ENCODE assay signal across 8 cellular contexts in the genomic region with DNA sequence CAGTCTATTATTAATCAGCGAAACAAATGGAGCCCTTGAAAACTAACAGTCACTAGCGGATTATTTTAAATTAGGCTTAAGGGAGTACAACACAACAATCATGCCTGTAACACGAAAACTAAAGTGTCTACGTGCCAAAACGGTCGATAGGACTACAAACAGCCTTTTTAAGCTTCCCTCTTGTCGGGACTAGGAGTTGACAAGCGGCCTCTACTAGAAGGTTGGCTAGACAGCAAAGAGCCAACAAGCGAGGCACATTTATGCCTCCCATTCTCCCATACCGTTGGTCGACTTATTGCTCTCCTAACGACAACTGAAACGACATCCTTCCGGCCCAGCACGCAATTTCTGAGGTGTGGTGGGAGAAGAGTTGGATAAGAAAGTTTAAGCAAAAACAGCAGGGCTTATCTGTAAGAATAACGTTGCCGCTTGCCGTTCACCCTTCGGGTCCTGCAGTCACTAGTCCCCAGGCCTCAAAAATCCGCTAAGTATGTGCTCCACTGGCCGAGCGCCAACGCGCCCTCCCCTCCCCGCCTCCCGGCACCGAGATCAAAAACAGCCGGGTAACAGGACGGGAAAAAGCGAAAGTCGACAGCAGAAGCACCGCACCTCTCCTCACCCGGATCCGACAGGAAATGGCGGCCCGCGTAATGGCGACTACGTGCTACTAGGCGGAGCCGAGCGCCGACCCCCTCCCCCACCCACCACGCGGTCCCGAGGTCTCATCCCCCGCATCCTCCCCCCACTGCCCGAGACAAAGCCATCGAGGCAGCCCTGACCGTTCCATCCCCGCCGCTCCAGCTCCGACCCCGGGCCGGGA. TPM values are rescaled to one million over a fixed set of nuclear protein-coding genes. Genes with fewer than 3 reads are reported as not detected.
A peak's percentile ranks its signal among the peaks of the same experiment; 100 is the strongest.
DNase-seq lines count a peak whose midpoint lies in the region; ATAC-seq and TF ChIP-seq lines count a peak whose summit lies in the region.

No MANE protein-coding gene starts in this region.

- ATAC-seq in GM19324 (IDR thresholded peaks at IDR 0.05; ENCODE audit: low FRiP score, unreplicated experiment) (peak; percentile 17), RWPE2 (ENCODE audit: low read depth) (peak; percentile 58)

- H3K4me1 Mint-ChIP-seq in IgD-negative memory B cell (peaks cover 36 to 52% (median 37%) of the 10 kb centered on the region in 3 donors), nephron progenitor cell (peaks cover 60% of the 10 kb centered on the region)

- H3K27ac ChIP-seq in RWPE2 (ENCODE audit: poor library complexity, severe bottlenecking): peak overlapping the region; percentile 89

- H3K27me3 ChIP-seq in RWPE2 (ENCODE audit: insufficient read depth, poor library complexity, severe bottlenecking): no peaks in the 10 kb centered on the region

- no peak for TF ChIP-seq CTCF in AG10803 (conservative IDR thresholded peaks at IDR 0.05; ENCODE audit: low read length)
- no peak for TF ChIP-seq CTCF in RWPE2 (IDR thresholded peaks at IDR 0.05; ENCODE audit: poor library complexity, severe bottlenecking)
- no peak for TF ChIP-seq CTCF in nephron progenitor cell (IDR thresholded peaks at IDR 0.05)

- H3K9me3 Mint-ChIP-seq in IgD-negative memory B cell (no peaks in the 10 kb centered on the region), nephron progenitor cell (no peaks in the 10 kb centered on the region)

- peak overlapping the region; percentile 98 to 100 (median 100) for H3K4me3 Mint-ChIP-seq in IgD-negative memory B cell
- peak overlapping the region; percentile 98 for H3K4me3 Mint-ChIP-seq in nephron progenitor cell

- peaks cover 56% of the 10 kb centered on the region for H3K36me3 ChIP-seq in RWPE2 (ENCODE audit: low read depth)

- H3K4me1 ChIP-seq in RWPE2 (ENCODE audit: insufficient read depth, poor library complexity, severe bottlenecking): peaks cover 30% of the 10 kb centered on the region

- H3K4me3 ChIP-seq in AG10803 (ENCODE audit: low read length) (peak overlapping the region; percentile 96), RWPE2 (ENCODE audit: severe bottlenecking) (peak overlapping the region; percentile 95)

- peak overlapping the region; percentile 98 to 100 (median 99) for H3K27ac Mint-ChIP-seq in IgD-negative memory B cell
- H3K27ac Mint-ChIP-seq in nephron progenitor cell: peak overlapping the region; percentile 100

- DNase-seq in AG10803 (ENCODE audit: low read depth) (peak; percentile 89), RWPE2 (ENCODE audit: low spot score) (peak; percentile 88), activated gamma-delta T cell (lab: John Stamatoyannopoulos, UW) (peak; percentile 67), fibroblast of the conjunctiva (ENCODE audit: low read depth) (peak; percentile 63), nephron progenitor cell (peak; percentile 74)
- peak; percentile 87 for DNase-seq in stimulated activated naive CD4-positive, alpha-beta T cell treated with Interleukin-2 at 50 U/mL for 16 hours (lab: John Stamatoyannopoulos, UW)

- no peaks in the 10 kb centered on the region for H3K9me3 ChIP-seq in RWPE2 (ENCODE audit: severe bottlenecking)

- H3K36me3 Mint-ChIP-seq in IgD-negative memory B cell: peaks cover 3% of the 10 kb centered on the region
- H3K36me3 Mint-ChIP-seq in nephron progenitor cell (ENCODE audit: low read depth): peaks cover 58% of the 10 kb centered on the region

- no peaks in the 10 kb centered on the region for H3K27me3 Mint-ChIP-seq in IgD-negative memory B cell
- peaks cover 4% of the 10 kb centered on the region for H3K27me3 Mint-ChIP-seq in nephron progenitor cell (ENCODE audit: low read depth, poor library complexity)

RNA-seq across cellular contexts. Expression of gene HNRNPK, which starts 0.8 kb away (rescaled TPM):
- 763 TPM for polyA plus RNA-seq in IgD-negative memory B cell

RNA-seq across cellular contexts. Expression of gene RMI1, which starts 1.4 kb away (rescaled TPM):
- 5.4 TPM for polyA plus RNA-seq in IgD-negative memory B cell

RNA-seq across cellular contexts. Expression of gene KIF27, which starts 58.0 kb away (rescaled TPM):
- polyA plus RNA-seq in IgD-negative memory B cell: 1.4 TPM

Comparison
In these comparisons a context has a peak if more than half of its experiments do, and no peak if none do; other contexts are left out.
1. Peak in every context shown above with its lines: DNase-seq, ATAC-seq, H3K4me3 ChIP-seq and H3K27ac ChIP-seq.